In genomic region chr3:155676252-155676981, GRCh38 we compare ENCODE assay signal across 9 cellular contexts.
DNase-seq lines count a peak whose midpoint lies in the region; ATAC-seq and TF ChIP-seq lines count a peak whose summit lies in the region.
"Had no signal": no experiment of that assay in that cellular context is flagged by ENCODE, and none has a peak within 500 bp of the region (broad histone marks: within the 10 kb centered on the region; RNA-seq: fewer than 3 reads in every experiment).

No MANE protein-coding gene starts in this region.

- no peak for TF ChIP-seq CTCF in fibroblast of the aortic adventitia (IDR thresholded peaks at IDR 0.05; ENCODE audit: insufficient read depth, low read length)

- DNase-seq in Ammon's horn (ENCODE audit: low spot score) (peak; percentile 37), NCI-H774 (lab: John Stamatoyannopoulos, UW) (peak; percentile 55), fibroblast of the aortic adventitia (ENCODE audit: low read depth) (peak; percentile 60), occipital lobe (lab: John Stamatoyannopoulos, UW) (peak; percentile 36), OCI-M2 (lab: John Stamatoyannopoulos, UW; ENCODE audit: unreplicated experiment) (no peak), T-helper 9 cell (no peak)
- DNase-seq: NCI-H2107 had no signal

- ATAC-seq in HG02588 (IDR thresholded peaks at IDR 0.05; ENCODE audit: unreplicated experiment): no peak
- no peak for ATAC-seq in GM18907 (IDR thresholded peaks at IDR 0.05; ENCODE audit: unreplicated experiment)

- peak overlapping the region; percentile 45 for H3K4me3 ChIP-seq in fibroblast of the aortic adventitia (ENCODE audit: low read depth, low read length)

Comparison
In these comparisons a context has a peak if more than half of its experiments do, and no peak if none do; other contexts are left out.
1. DNase-seq: peak in Ammon's horn (single experiment), NCI-H774 (single experiment), fibroblast of the aortic adventitia (single experiment) and occipital lobe (single experiment); none in OCI-M2 (single experiment) and T-helper 9 cell (single experiment).